ENCODE assay signal across 1 cellular context in the genomic region with DNA sequence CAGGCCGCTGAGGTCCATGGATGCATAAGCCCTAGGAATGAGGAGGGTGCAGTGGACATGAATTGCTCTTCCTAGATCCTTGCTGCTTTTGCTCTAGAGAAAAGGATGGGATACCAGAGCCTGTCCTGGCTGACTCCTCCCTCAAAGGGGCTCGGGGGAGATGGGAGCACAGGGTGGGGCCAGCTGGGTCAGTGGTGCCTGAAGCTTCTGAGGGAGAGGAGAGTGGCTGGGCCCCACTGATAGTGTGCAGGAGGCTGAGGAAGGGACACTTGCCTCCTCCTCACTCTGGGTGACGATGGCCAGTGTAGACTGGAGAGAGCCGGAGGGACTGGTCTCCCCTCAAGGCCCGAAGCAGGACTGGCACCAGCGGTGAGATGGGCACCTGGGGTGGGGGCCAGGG.
TF ChIP-seq lines count a peak whose summit lies in the region.

A gene (plus strand): TSS at position 236 of the 400 bp plus-strand sequence. CDS start 60 bp downstream, at position 296.

TF ChIP-seq in WTC11, 78 proteins besides CTCF, POLR2A, EP300 and RAD21:
- TF ChIP-seq, protein P1, sequence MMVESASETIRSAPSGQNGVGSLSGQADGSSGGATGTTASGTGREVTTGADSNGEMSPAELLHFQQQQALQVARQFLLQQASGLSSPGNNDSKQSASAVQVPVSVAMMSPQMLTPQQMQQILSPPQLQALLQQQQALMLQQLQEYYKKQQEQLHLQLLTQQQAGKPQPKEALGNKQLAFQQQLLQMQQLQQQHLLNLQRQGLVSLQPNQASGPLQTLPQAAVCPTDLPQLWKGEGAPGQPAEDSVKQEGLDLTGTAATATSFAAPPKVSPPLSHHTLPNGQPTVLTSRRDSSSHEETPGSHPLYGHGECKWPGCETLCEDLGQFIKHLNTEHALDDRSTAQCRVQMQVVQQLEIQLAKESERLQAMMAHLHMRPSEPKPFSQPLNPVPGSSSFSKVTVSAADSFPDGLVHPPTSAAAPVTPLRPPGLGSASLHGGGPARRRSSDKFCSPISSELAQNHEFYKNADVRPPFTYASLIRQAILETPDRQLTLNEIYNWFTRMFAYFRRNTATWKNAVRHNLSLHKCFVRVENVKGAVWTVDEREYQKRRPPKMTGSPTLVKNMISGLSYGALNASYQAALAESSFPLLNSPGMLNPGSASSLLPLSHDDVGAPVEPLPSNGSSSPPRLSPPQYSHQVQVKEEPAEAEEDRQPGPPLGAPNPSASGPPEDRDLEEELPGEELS (CRISPR knock-in tag; IDR thresholded peaks at IDR 0.05) = no peak
- TF ChIP-seq, protein P2, sequence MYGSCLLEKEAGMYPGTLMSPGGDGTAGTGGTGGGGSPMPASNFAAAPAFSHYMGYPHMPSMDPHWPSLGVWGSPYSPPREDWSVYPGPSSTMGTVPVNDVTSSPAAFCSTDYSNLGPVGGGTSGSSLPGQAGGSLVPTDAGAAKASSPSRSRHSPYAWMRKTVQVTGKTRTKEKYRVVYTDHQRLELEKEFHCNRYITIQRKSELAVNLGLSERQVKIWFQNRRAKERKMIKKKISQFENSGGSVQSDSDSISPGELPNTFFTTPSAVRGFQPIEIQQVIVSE (CRISPR knock-in tag; IDR thresholded peaks at IDR 0.05; ENCODE audit: borderline replicate concordance) = no peak
- TF ChIP-seq FOXK1 (CRISPR knock-in tag; IDR thresholded peaks at IDR 0.05) (no peak), JUN (CRISPR knock-in tag; IDR thresholded peaks at IDR 0.05) (no peak), NFYB (CRISPR knock-in tag; conservative IDR thresholded peaks at IDR 0.05; ENCODE audit: low read depth) (no peak), ZBTB21 (CRISPR knock-in tag; IDR thresholded peaks at IDR 0.05; ENCODE audit: borderline replicate concordance) (no peak), ZNF232 (CRISPR knock-in tag; IDR thresholded peaks at IDR 0.05) (no peak), SMAD3 (CRISPR knock-in tag; IDR thresholded peaks at IDR 0.05; ENCODE audit: borderline replicate concordance) (no peak)
- TF ChIP-seq, protein P3, sequence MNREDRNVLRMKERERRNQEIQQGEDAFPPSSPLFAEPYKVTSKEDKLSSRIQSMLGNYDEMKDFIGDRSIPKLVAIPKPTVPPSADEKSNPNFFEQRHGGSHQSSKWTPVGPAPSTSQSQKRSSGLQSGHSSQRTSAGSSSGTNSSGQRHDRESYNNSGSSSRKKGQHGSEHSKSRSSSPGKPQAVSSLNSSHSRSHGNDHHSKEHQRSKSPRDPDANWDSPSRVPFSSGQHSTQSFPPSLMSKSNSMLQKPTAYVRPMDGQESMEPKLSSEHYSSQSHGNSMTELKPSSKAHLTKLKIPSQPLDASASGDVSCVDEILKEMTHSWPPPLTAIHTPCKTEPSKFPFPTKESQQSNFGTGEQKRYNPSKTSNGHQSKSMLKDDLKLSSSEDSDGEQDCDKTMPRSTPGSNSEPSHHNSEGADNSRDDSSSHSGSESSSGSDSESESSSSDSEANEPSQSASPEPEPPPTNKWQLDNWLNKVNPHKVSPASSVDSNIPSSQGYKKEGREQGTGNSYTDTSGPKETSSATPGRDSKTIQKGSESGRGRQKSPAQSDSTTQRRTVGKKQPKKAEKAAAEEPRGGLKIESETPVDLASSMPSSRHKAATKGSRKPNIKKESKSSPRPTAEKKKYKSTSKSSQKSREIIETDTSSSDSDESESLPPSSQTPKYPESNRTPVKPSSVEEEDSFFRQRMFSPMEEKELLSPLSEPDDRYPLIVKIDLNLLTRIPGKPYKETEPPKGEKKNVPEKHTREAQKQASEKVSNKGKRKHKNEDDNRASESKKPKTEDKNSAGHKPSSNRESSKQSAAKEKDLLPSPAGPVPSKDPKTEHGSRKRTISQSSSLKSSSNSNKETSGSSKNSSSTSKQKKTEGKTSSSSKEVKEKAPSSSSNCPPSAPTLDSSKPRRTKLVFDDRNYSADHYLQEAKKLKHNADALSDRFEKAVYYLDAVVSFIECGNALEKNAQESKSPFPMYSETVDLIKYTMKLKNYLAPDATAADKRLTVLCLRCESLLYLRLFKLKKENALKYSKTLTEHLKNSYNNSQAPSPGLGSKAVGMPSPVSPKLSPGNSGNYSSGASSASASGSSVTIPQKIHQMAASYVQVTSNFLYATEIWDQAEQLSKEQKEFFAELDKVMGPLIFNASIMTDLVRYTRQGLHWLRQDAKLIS (CRISPR knock-in tag; IDR thresholded peaks at IDR 0.05; ENCODE audit: borderline replicate concordance) = no peak
- TF ChIP-seq, protein P4, sequence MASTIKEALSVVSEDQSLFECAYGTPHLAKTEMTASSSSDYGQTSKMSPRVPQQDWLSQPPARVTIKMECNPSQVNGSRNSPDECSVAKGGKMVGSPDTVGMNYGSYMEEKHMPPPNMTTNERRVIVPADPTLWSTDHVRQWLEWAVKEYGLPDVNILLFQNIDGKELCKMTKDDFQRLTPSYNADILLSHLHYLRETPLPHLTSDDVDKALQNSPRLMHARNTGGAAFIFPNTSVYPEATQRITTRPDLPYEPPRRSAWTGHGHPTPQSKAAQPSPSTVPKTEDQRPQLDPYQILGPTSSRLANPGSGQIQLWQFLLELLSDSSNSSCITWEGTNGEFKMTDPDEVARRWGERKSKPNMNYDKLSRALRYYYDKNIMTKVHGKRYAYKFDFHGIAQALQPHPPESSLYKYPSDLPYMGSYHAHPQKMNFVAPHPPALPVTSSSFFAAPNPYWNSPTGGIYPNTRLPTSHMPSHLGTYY (CRISPR knock-in tag; IDR thresholded peaks at IDR 0.05) = no peak
- TF ChIP-seq, protein P5, sequence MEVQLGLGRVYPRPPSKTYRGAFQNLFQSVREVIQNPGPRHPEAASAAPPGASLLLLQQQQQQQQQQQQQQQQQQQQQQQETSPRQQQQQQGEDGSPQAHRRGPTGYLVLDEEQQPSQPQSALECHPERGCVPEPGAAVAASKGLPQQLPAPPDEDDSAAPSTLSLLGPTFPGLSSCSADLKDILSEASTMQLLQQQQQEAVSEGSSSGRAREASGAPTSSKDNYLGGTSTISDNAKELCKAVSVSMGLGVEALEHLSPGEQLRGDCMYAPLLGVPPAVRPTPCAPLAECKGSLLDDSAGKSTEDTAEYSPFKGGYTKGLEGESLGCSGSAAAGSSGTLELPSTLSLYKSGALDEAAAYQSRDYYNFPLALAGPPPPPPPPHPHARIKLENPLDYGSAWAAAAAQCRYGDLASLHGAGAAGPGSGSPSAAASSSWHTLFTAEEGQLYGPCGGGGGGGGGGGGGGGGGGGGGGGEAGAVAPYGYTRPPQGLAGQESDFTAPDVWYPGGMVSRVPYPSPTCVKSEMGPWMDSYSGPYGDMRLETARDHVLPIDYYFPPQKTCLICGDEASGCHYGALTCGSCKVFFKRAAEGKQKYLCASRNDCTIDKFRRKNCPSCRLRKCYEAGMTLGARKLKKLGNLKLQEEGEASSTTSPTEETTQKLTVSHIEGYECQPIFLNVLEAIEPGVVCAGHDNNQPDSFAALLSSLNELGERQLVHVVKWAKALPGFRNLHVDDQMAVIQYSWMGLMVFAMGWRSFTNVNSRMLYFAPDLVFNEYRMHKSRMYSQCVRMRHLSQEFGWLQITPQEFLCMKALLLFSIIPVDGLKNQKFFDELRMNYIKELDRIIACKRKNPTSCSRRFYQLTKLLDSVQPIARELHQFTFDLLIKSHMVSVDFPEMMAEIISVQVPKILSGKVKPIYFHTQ (CRISPR knock-in tag; IDR thresholded peaks at IDR 0.05) = no peak
